In the genomic region with DNA sequence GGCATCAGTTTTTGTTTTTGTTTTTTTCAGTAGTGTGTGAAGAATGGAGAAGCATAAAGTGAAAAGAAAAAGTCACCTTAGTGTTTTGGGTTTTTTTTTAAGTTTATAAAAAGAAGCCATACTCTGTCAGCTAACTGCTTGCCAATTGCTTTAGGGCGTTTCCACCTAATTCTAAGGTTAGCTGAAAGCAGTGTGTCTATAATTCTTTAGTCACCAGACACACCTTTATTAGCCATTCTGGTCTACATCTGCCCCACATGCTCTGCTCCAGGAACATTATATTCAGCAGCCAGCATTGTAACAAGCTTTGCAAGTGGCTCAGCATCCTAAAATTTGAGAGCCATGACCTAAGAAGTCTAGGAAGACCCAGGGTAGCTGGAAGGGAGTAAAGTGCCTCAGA, we compare ENCODE assay signal across 21 cellular contexts. TPM values are rescaled to one million over a fixed set of nuclear protein-coding genes. Genes with fewer than 3 reads are reported as not detected.
"Had no signal": no experiment of that assay in that cellular context is flagged by ENCODE, and none has a peak within 500 bp of the region (broad histone marks: within the 10 kb centered on the region; RNA-seq: fewer than 3 reads in every experiment).

No MANE protein-coding gene starts in this region.

- H3K4me1 Mint-ChIP-seq: activated CD4-positive, alpha-beta T cell treated with anti-CD3 and anti-CD28 coated beads for 36 hours; nephron progenitor cell; WTC11 had no signal

- DNase-seq: activated CD4-positive, alpha-beta T cell treated with anti-CD3 and anti-CD28 coated beads for 36 hours; activated CD4-positive, alpha-beta T cell treated with anti-CD3 and anti-CD28 coated beads, Interleukin-2, amount 50 U/mL, for 48 hours; activated gamma-delta T cell treated with Interleukin-2 at 50 U/mL for 16 hours; effector CD8-positive, alpha-beta T cell; foreskin fibroblast; hippocampal formation; midbrain; nephron progenitor cell; nucleus accumbens; retina; spleen; stimulated activated CD8-positive, alpha-beta memory T cell treated with anti-CD3 and anti-CD28 coated beads, Interleukin-4, amount 100 ng/mL, for 48 hours; stimulated activated naive CD4-positive, alpha-beta T cell; thyroid gland had no signal

- H3K9me3 Mint-ChIP-seq: activated naive CD4-positive, alpha-beta T cell treated with anti-CD3 and anti-CD28 coated beads, Interleukin-2, amount 50 U/mL, for 72 hours; dendritic cell treated with granulocyte-macrophage colony-stimulating factor and Interleukin-4, amounts not matched to agents 40 ng/mL and 50 ng/mL, for 4 days had no signal

- ATAC-seq: activated CD4-positive, alpha-beta T cell treated with anti-CD3 and anti-CD28 coated beads for 36 hours; activated naive CD4-positive, alpha-beta T cell treated with anti-CD3 and anti-CD28 coated beads, Interleukin-2, amount 50 U/mL, for 72 hours; WTC11 had no signal

- H3K27ac Mint-ChIP-seq: activated CD4-positive, alpha-beta T cell treated with anti-CD3 and anti-CD28 coated beads for 36 hours; activated naive CD4-positive, alpha-beta T cell treated with anti-CD3 and anti-CD28 coated beads, Interleukin-2, amount 50 U/mL, for 72 hours; dendritic cell treated with granulocyte-macrophage colony-stimulating factor and Interleukin-4, amounts not matched to agents 40 ng/mL and 50 ng/mL, for 4 days; nephron progenitor cell; WTC11 had no signal

- H3K4me3 Mint-ChIP-seq: activated CD4-positive, alpha-beta T cell treated with anti-CD3 and anti-CD28 coated beads for 36 hours; dendritic cell treated with granulocyte-macrophage colony-stimulating factor and Interleukin-4, amounts not matched to agents 40 ng/mL and 50 ng/mL, for 4 days; nephron progenitor cell; WTC11 had no signal

- H3K27me3 ChIP-seq: cardiac muscle cell, spleen, thyroid gland had no signal

- FAIRE-seq: islet of Langerhans, urothelium cell line had no signal

- H3K27me3 Mint-ChIP-seq: dendritic cell treated with granulocyte-macrophage colony-stimulating factor and Interleukin-4, amounts not matched to agents 40 ng/mL and 50 ng/mL, for 4 days had no signal

- H3K36me3 Mint-ChIP-seq: activated naive CD4-positive, alpha-beta T cell treated with anti-CD3 and anti-CD28 coated beads, Interleukin-2, amount 50 U/mL, for 72 hours; WTC11 had no signal

- H3K4me3 ChIP-seq: cardiac muscle cell, lung, spleen, thyroid gland had no signal

- H3K36me3 ChIP-seq: cardiac muscle cell, spleen, thyroid gland had no signal

RNA-seq across cellular contexts. Expression of a gene that starts 14.1 kb away (rescaled TPM):
- total RNA-seq: activated CD4-positive, alpha-beta T cell treated with anti-CD3 and anti-CD28 coated beads for 36 hours; activated naive CD4-positive, alpha-beta T cell treated with anti-CD3 and anti-CD28 coated beads, Interleukin-2, amount 50 U/mL, for 72 hours had no signal
